ENCODE assay signal across 17 cellular contexts in the genomic region with DNA sequence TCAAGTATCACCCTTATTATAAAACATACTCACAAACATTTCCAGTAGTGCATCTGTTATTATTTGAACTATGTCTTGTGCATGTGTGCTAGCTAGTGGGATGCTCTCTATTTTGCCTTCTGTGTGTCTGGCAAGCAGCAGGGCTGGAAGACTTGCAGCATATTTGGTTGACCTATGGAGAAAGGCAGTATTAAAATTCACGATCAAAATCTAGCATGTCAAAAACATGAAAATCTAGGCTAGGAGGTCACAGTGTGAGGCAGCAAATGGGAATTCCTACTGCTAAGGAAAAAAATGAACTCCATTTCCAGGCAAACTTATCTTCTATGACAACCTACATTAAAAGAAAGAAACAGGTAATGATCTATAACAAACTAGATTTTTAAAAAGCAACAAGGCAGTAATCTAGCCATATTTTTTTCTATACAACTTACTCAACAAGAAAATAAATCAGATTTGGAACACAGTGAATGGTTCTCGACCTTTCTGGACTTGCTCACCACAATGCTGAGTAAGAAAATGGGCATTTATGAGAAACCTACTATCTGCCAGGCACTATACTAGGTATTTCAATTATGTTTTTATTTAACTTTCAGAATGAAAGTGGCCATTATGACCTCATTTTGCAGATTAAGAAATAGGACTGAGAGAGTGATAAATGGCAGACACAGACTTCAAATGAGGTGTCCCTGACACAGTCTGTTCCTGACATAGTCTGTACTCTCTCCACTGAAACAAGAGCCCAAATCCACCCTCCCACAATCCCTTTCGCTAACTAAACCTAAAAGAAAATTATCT.
DNase-seq lines count a peak whose midpoint lies in the region; ATAC-seq and TF ChIP-seq lines count a peak whose summit lies in the region.
"Had no signal": no experiment of that assay in that cellular context is flagged by ENCODE, and none has a peak within 500 bp of the region (broad histone marks: within the 10 kb centered on the region; RNA-seq: fewer than 3 reads in every experiment).

No MANE protein-coding gene starts in this region.

- H3K4me2 ChIP-seq in hepatocyte = no peak overlapping the region
- no peak overlapping the region for H3K4me2 ChIP-seq in mesendoderm (ENCODE audit: low read length)

- H3K27ac Mint-ChIP-seq in natural killer cell treated with Interleukin-12 subunit alpha and Interleukin-12 subunit beta and Interleukin-15 and Interleukin-18, amount 100 ng/mL, for 72 hours = peak overlapping the region; percentile 59 to 87
- no peak overlapping the region for H3K27ac Mint-ChIP-seq in natural killer cell
- H3K27ac Mint-ChIP-seq in T-helper 2 cell treated with Interferon-gamma antibody and Interleukin-4, amounts not matched to agents 5 μg/mL and 100 μg/mL, for 36 hours = no peak overlapping the region
- H3K27ac Mint-ChIP-seq: activated CD4-positive, alpha-beta memory T cell treated with anti-CD3 and anti-CD28 coated beads for 36 hours; activated naive CD8-positive, alpha-beta T cell treated with anti-CD3 and anti-CD28 coated beads for 36 hours had no signal

- H3K27me3 Mint-ChIP-seq in natural killer cell treated with Interleukin-12 subunit alpha and Interleukin-12 subunit beta and Interleukin-15 and Interleukin-18, amount 100 ng/mL, for 72 hours = no peaks in the 10 kb centered on the region
- no peaks in the 10 kb centered on the region for H3K27me3 Mint-ChIP-seq in natural killer cell (ENCODE audit: low read depth in 2 of 2)
- H3K27me3 Mint-ChIP-seq in T-helper 2 cell treated with Interferon-gamma antibody and Interleukin-4, amounts not matched to agents 5 μg/mL and 100 μg/mL, for 36 hours (ENCODE audit: low read depth) = no peaks in the 10 kb centered on the region
- H3K27me3 Mint-ChIP-seq: activated CD4-positive, alpha-beta memory T cell treated with anti-CD3 and anti-CD28 coated beads for 36 hours; activated naive CD8-positive, alpha-beta T cell treated with anti-CD3 and anti-CD28 coated beads for 36 hours had no signal

- H4K8ac ChIP-seq in mesendoderm (ENCODE audit: low read depth, low read length) = no peak overlapping the region

- H3K36me3 ChIP-seq in hepatocyte (replicated peaks; ENCODE audit: insufficient read depth, low read depth) (no peaks in the 10 kb centered on the region), mesendoderm (ENCODE audit: control insufficient read depth, insufficient read depth, low read length) (no peaks in the 10 kb centered on the region)
- H3K36me3 ChIP-seq: lower lobe of right lung had no signal

- H3K9me3 Mint-ChIP-seq in natural killer cell treated with Interleukin-12 subunit alpha and Interleukin-12 subunit beta and Interleukin-15 and Interleukin-18, amount 100 ng/mL, for 72 hours = no peaks in the 10 kb centered on the region
- no peaks in the 10 kb centered on the region for H3K9me3 Mint-ChIP-seq in natural killer cell
- H3K9me3 Mint-ChIP-seq in T-helper 2 cell treated with Interferon-gamma antibody and Interleukin-4, amounts not matched to agents 5 μg/mL and 100 μg/mL, for 36 hours = peaks cover 10% of the 10 kb centered on the region

- 76% methylated on average over 3 of the region's 3 CpGs for WGBS in hepatocyte (ENCODE audit: low lambda C conversion rate, missing lambda C conversion rate)
- no CpG with 5 or more reads among the region's 3 CpGs for WGBS in mesendoderm (ENCODE audit: extremely low coverage, insufficient coverage, low lambda C conversion rate)

- H3K27me3 ChIP-seq in hepatocyte = no peaks in the 10 kb centered on the region
- no peaks in the 10 kb centered on the region for H3K27me3 ChIP-seq in mesendoderm (ENCODE audit: insufficient read depth, low read length, poor library complexity)
- H3K27me3 ChIP-seq: dorsolateral prefrontal cortex, heart left ventricle had no signal

- TF ChIP-seq CTCF in natural killer cell (IDR thresholded peaks at IDR 0.05) (no peak), hepatocyte (IDR thresholded peaks at IDR 0.05; ENCODE audit: poor library complexity) (no peak)

- no peak overlapping the region for H2BK15ac ChIP-seq in mesendoderm (replicated peaks; ENCODE audit: low read depth)

- H2AFZ ChIP-seq in hepatocyte = no peak overlapping the region

- no peak overlapping the region for H3K4ac ChIP-seq in mesendoderm (ENCODE audit: low read depth, low read length)

- ATAC-seq in natural killer cell treated with Interleukin-12 subunit alpha and Interleukin-12 subunit beta and Interleukin-15 and Interleukin-18, amount 100 ng/mL, for 72 hours = peak; percentile 69 to 82
- ATAC-seq in natural killer cell = no peak
- ATAC-seq in HG02571 (IDR thresholded peaks at IDR 0.05; ENCODE audit: unreplicated experiment) = no peak
- ATAC-seq: heart left ventricle had no signal

- H4K20me1 ChIP-seq in hepatocyte (ENCODE audit: insufficient read depth, poor library complexity, severe bottlenecking) = no peaks in the 10 kb centered on the region

- intact Hi-C loops in natural killer cell (cut with micrococcal nuclease) = no loop called here

- no peak overlapping the region for H3K4me3 ChIP-seq in hepatocyte
- H3K4me3 ChIP-seq in mesendoderm (ENCODE audit: low read length) = no peak overlapping the region
- H3K4me3 ChIP-seq: dorsolateral prefrontal cortex, heart left ventricle, lower lobe of right lung had no signal

- no peak overlapping the region for H3K9ac ChIP-seq in mesendoderm (ENCODE audit: low read length)

- H3K9me3 ChIP-seq in hepatocyte (ENCODE audit: low read depth) = no peaks in the 10 kb centered on the region
- H3K9me3 ChIP-seq: lower lobe of right lung had no signal

- no peak for DNase-seq in natural killer cell treated with Interleukin-12 subunit alpha and Interleukin-12 subunit beta and Interleukin-15 and Interleukin-18, amount 100 ng/mL, for 72 hours (ENCODE audit: low spot score)
- no peak for DNase-seq in natural killer cell
- peak; percentile 60 for DNase-seq in astrocyte of the hippocampus (ENCODE audit: low read depth, low spot score)
- DNase-seq in hepatocyte (ENCODE audit: low spot score) = no peak
- DNase-seq in COLO829 (ENCODE audit: low spot score) = no peak
- no peak for DNase-seq in mesendoderm
- DNase-seq in T-helper 2 cell treated with Interferon-gamma antibody and Interleukin-4, amounts not matched to agents 5 μg/mL and 100 μg/mL, for 36 hours (ENCODE audit: low spot score) = no peak
- DNase-seq: activated CD4-positive, alpha-beta memory T cell treated with anti-CD3 and anti-CD28 coated beads for 36 hours; activated naive CD8-positive, alpha-beta T cell treated with anti-CD3 and anti-CD28 coated beads for 36 hours; DMS53; dorsolateral prefrontal cortex; heart left ventricle; lower lobe of right lung; NCI-H1092; nucleus accumbens; trophoblast cell had no signal

- H3K18ac ChIP-seq in mesendoderm (ENCODE audit: low read length) = no peak overlapping the region

- peak overlapping the region; percentile 45 for H3K27ac ChIP-seq in hepatocyte
- no peak overlapping the region for H3K27ac ChIP-seq in mesendoderm (ENCODE audit: low read depth, low read length)
- H3K27ac ChIP-seq: dorsolateral prefrontal cortex, heart left ventricle, lower lobe of right lung had no signal

- no peak overlapping the region for H2AK5ac ChIP-seq in mesendoderm (ENCODE audit: low read length)

- H2BK5ac ChIP-seq in mesendoderm (ENCODE audit: low read length) = no peak overlapping the region

- H3K36me3 Mint-ChIP-seq in natural killer cell treated with Interleukin-12 subunit alpha and Interleukin-12 subunit beta and Interleukin-15 and Interleukin-18, amount 100 ng/mL, for 72 hours = peaks cover 22% of the 10 kb centered on the region
- H3K36me3 Mint-ChIP-seq in natural killer cell = peaks cover 11% of the 10 kb centered on the region
- H3K36me3 Mint-ChIP-seq in T-helper 2 cell treated with Interferon-gamma antibody and Interleukin-4, amounts not matched to agents 5 μg/mL and 100 μg/mL, for 36 hours (ENCODE audit: low read depth) = peaks cover 55% of the 10 kb centered on the region

- H4K5ac ChIP-seq in mesendoderm (ENCODE audit: low read length) = no peak overlapping the region

- peak overlapping the region; percentile 38 for H3K4me3 Mint-ChIP-seq in natural killer cell treated with Interleukin-12 subunit alpha and Interleukin-12 subunit beta and Interleukin-15 and Interleukin-18, amount 100 ng/mL, for 72 hours
- no peak overlapping the region for H3K4me3 Mint-ChIP-seq in natural killer cell
- H3K4me3 Mint-ChIP-seq in T-helper 2 cell treated with Interferon-gamma antibody and Interleukin-4, amounts not matched to agents 5 μg/mL and 100 μg/mL, for 36 hours = no peak overlapping the region
- H3K4me3 Mint-ChIP-seq: activated CD4-positive, alpha-beta memory T cell treated with anti-CD3 and anti-CD28 coated beads for 36 hours; activated naive CD8-positive, alpha-beta T cell treated with anti-CD3 and anti-CD28 coated beads for 36 hours had no signal

- peaks cover 27 to 38% of the 10 kb centered on the region in 2 donors for H3K4me1 Mint-ChIP-seq in natural killer cell treated with Interleukin-12 subunit alpha and Interleukin-12 subunit beta and Interleukin-15 and Interleukin-18, amount 100 ng/mL, for 72 hours (ENCODE audit: low read depth in 2 of 2)
- peaks cover 7% of the 10 kb centered on the region in 2 donors for H3K4me1 Mint-ChIP-seq in natural killer cell
- H3K4me1 Mint-ChIP-seq in T-helper 2 cell treated with Interferon-gamma antibody and Interleukin-4, amounts not matched to agents 5 μg/mL and 100 μg/mL, for 36 hours (ENCODE audit: low read depth) = peaks cover 12% of the 10 kb centered on the region

- no peak overlapping the region for H3K56ac ChIP-seq in mesendoderm (ENCODE audit: low read length)

- no peaks in the 10 kb centered on the region for H3K79me1 ChIP-seq in mesendoderm (ENCODE audit: low read length)

- H3K23ac ChIP-seq in mesendoderm (ENCODE audit: low read length) = no peak overlapping the region

- no peaks in the 10 kb centered on the region for H3K9me2 ChIP-seq in hepatocyte (replicated peaks; ENCODE audit: insufficient read depth)

- no peaks in the 10 kb centered on the region for H3K79me2 ChIP-seq in hepatocyte
- no peaks in the 10 kb centered on the region for H3K79me2 ChIP-seq in mesendoderm (ENCODE audit: control insufficient read depth, insufficient read depth, low read length)

- no peak overlapping the region for H2BK120ac ChIP-seq in mesendoderm (ENCODE audit: low read depth, low read length)

- H3K4me1 ChIP-seq in hepatocyte (ENCODE audit: insufficient read depth) = peaks cover 8% of the 10 kb centered on the region
- H3K4me1 ChIP-seq in mesendoderm (ENCODE audit: control insufficient read depth, low read depth, low read length) = no peaks in the 10 kb centered on the region
- H3K4me1 ChIP-seq: lower lobe of right lung had no signal

Comparison
In these comparisons a context has a peak if more than half of its experiments do, and no peak if none do; other contexts are left out.
1. ATAC-seq: peak in natural killer cell treated with Interleukin-12 subunit alpha and Interleukin-12 subunit beta and Interleukin-15 and Interleukin-18, amount 100 ng/mL, for 72 hours (2 of 2); none in natural killer cell (0 of 3) and HG02571 (single experiment).
2. H3K27ac Mint-ChIP-seq: peak in natural killer cell treated with Interleukin-12 subunit alpha and Interleukin-12 subunit beta and Interleukin-15 and Interleukin-18, amount 100 ng/mL, for 72 hours (2 of 2); none in natural killer cell (0 of 2) and T-helper 2 cell treated with Interferon-gamma antibody and Interleukin-4, amounts not matched to agents 5 μg/mL and 100 μg/mL, for 36 hours (single experiment).